In genomic region chr20:43409041-43409913, GRCh38 we compare ENCODE assay signal across 8 cellular contexts.
DNase-seq lines count a peak whose midpoint lies in the region; TF ChIP-seq lines count a peak whose summit lies in the region.

No MANE protein-coding gene starts in this region.

- H3K27ac ChIP-seq in WERI-Rb-1 (no peak overlapping the region), caudate nucleus (ENCODE audit: low read depth, low read length) (no peak overlapping the region)

- DNase-seq in NCI-H524 (lab: John Stamatoyannopoulos, UW), result peak; percentile 17 to 69
- DNase-seq in NCI-H524 treated with DMSO at 0.1 percent for 48 hours (lab: John Stamatoyannopoulos, UW), result no peak
- peak; percentile 24 to 51 for DNase-seq in Kasumi-1 (lab: John Stamatoyannopoulos, UW)
- DNase-seq in WERI-Rb-1, result peak; percentile 30
- peak; percentile 51 for DNase-seq in left kidney (ENCODE audit: low read depth, low spot score)
- DNase-seq in caudate nucleus (lab: John Stamatoyannopoulos, UW), result no peak
- no peak for DNase-seq in activated CD4-positive, CD25-positive, alpha-beta regulatory T cell treated with anti-CD3 and anti-CD28 coated beads, Interleukin-2, amount 50 U/mL, for 72 hours
- DNase-seq in medulla oblongata (ENCODE audit: extremely low spot score), result no peak

- peaks cover 8% of the 10 kb centered on the region for H3K27me3 ChIP-seq in WERI-Rb-1 (ENCODE audit: insufficient read depth, low read depth, severe bottlenecking)

- TF ChIP-seq CTCF in WERI-Rb-1 (IDR thresholded peaks at IDR 0.05; ENCODE audit: low read depth, low read length), result peak; percentile 61

- no peaks in the 10 kb centered on the region for H3K36me3 ChIP-seq in WERI-Rb-1

- peaks cover 3% of the 10 kb centered on the region for H3K9me3 ChIP-seq in WERI-Rb-1 (ENCODE audit: severe bottlenecking)

- no peak overlapping the region for H3K4me3 ChIP-seq in WERI-Rb-1 (ENCODE audit: low read depth, low read length)

Comparison
In these comparisons a context has a peak if more than half of its experiments do, and no peak if none do; other contexts are left out.
1. DNase-seq: peak in NCI-H524 (2 of 2), Kasumi-1 (2 of 2), WERI-Rb-1 (single experiment) and left kidney (single experiment); none in NCI-H524 treated with DMSO at 0.1 percent for 48 hours (single experiment), caudate nucleus (0 of 61), activated CD4-positive, CD25-positive, alpha-beta regulatory T cell treated with anti-CD3 and anti-CD28 coated beads, Interleukin-2, amount 50 U/mL, for 72 hours (single experiment) and medulla oblongata (single experiment).